25 cellular contexts compared by ENCODE assay signal in the genomic region with DNA sequence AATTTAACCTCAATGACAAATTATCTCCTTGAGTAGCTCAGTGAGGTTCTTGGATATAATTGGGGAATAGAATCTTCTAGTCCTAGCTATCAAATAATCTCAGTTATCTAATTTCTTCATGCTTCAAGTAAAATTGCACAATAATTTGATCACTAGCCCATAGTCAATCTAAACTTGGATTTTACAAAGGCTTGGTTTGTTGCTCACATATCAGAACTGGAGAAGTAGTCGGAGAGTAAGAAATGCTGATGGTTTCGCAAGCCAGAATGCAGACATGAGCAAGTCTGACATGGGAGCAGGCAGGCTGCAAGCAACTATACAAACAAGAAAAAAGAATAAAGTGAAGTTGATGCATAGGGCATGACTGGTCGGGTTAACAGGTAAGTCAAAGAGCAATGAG. TPM values are rescaled to one million over a fixed set of nuclear protein-coding genes. Genes with fewer than 3 reads are reported as not detected.
DNase-seq lines count a peak whose midpoint lies in the region; ATAC-seq, FAIRE-seq and TF ChIP-seq lines count a peak whose summit lies in the region.
"Had no signal": no experiment of that assay in that cellular context is flagged by ENCODE, and none has a peak within 500 bp of the region (broad histone marks: within the 10 kb centered on the region; RNA-seq: fewer than 3 reads in every experiment).

No MANE protein-coding gene starts in this region.

- H3K27ac ChIP-seq in HepG2 (ENCODE audit: extremely low read length, insufficient read depth, low read length) (no peak overlapping the region), right lobe of liver (no peak overlapping the region)
- H3K27ac ChIP-seq: BLaER1 treated with 17β-estradiol and CSF1 and Interleukin-3, amounts not matched to agents 10 nM and 100 nM; SJSA1 had no signal

- CTCF ChIA-PET in HepG2 (lab: Yijun Ruan, JAX; ENCODE audit: low intra/inter-chr PET ratio, low total read pairs) = no interaction called here

- H2AFZ ChIP-seq in HepG2 (ENCODE audit: low read length) = no peak overlapping the region

- in situ Hi-C loops in HepG2 (cut with HindIII; ENCODE audit: extremely low pct_ligation_motif_present, low pct_unique_long_range_greater_than_20kb) = no loop called here

- ATAC-seq in HepG2 (no peak), right lobe of liver (no peak), GM21526 (IDR thresholded peaks at IDR 0.05; ENCODE audit: low FRiP score, unreplicated experiment) (no peak)
- ATAC-seq: GM12878, HCT116 had no signal

- BruUV-seq in HepG2 (replicated peaks; lab: Mats Ljungman, UMichigan) = no TSS peak

- TF ChIP-seq POLR2A in HepG2 (IDR thresholded peaks at IDR 0.05; ENCODE audit: insufficient read depth in 1 of 2, low read depth in 2 of 2, low read length in 2 of 2) = no peak
- TF ChIP-seq POLR2A in right lobe of liver (IDR thresholded peaks at IDR 0.05) = no peak
- TF ChIP-seq POLR2A in GM12892 (IDR thresholded peaks at IDR 0.05; ENCODE audit: low read depth, low read length) = no peak
- no peak for TF ChIP-seq POLR2A in H54 (IDR thresholded peaks at IDR 0.05; ENCODE audit: low read depth, low read length)

- DNase-seq in HepG2 (ENCODE audit: low spot score) (no peak), right lobe of liver (no peak), bronchial epithelial cell (ENCODE audit: low read depth) (peak; percentile 53), iris pigment epithelial cell (ENCODE audit: low read depth) (peak; percentile 81), GM12892 (ENCODE audit: insufficient read length) (no peak), H54 (ENCODE audit: insufficient read length, low spot score) (no peak)
- DNase-seq: AML-193; CD4-positive, alpha-beta T cell; KG1; MG63; NCI-H1105 treated with DMSO at 0.1 percent for 48 hours; NCI-H146; NCI-H1930; NCI-H2107; NCI-H446; NCI-H524 treated with DMSO at 0.1 percent for 48 hours; NCI-H774 had no signal

- no peaks in the 10 kb centered on the region for H4K20me1 ChIP-seq in HepG2 (ENCODE audit: insufficient read depth, low read length)
- H4K20me1 ChIP-seq: BLaER1 treated with 17β-estradiol and CSF1 and Interleukin-3, amounts not matched to agents 10 nM and 100 nM had no signal

- no peaks in the 10 kb centered on the region for H3K79me2 ChIP-seq in HepG2 (ENCODE audit: insufficient read depth, low read length)

- intact Hi-C loops in HepG2 (cut with micrococcal nuclease; ENCODE audit: unreplicated experiment) (no loop called here), right lobe of liver (cut with DNase I) (no loop called here)

- WGBS in HepG2 (ENCODE audit: low lambda C conversion rate) = 6% methylated on average over 3 of the region's 3 CpGs
- WGBS in right lobe of liver (ENCODE audit: insufficient coverage, low coverage, low lambda C conversion rate, missing lambda C conversion rate) = 42% methylated on average over 3 of the region's 3 CpGs

- TF ChIP-seq CTCF in HepG2 (CRISPR knock-in tag; IDR thresholded peaks at IDR 0.05) (no peak), right lobe of liver (IDR thresholded peaks at IDR 0.05) (no peak), bronchial epithelial cell (IDR thresholded peaks at IDR 0.05; ENCODE audit: insufficient read depth, low read length, severe bottlenecking) (no peak)

- no peak for TF ChIP-seq RAD21 in HepG2 (CRISPR knock-in tag; IDR thresholded peaks at IDR 0.05)

- H3K4me2 ChIP-seq in HepG2 (ENCODE audit: low read depth, low read length) = no peak overlapping the region
- H3K4me2 ChIP-seq: BLaER1 treated with 17β-estradiol and CSF1 and Interleukin-3, amounts not matched to agents 10 nM and 100 nM had no signal

- H3K36me3 ChIP-seq in HepG2 (replicated peaks in 1 of 2; ENCODE audit: control insufficient read depth in 1 of 2, insufficient read depth in 2 of 2, low read length in 2 of 2) (no peaks in the 10 kb centered on the region), right lobe of liver (no peaks in the 10 kb centered on the region), bronchial epithelial cell (ENCODE audit: control insufficient read depth, insufficient read depth, low read length) (no peaks in the 10 kb centered on the region)
- H3K36me3 ChIP-seq: BLaER1 treated with 17β-estradiol and CSF1 and Interleukin-3, amounts not matched to agents 10 nM and 100 nM; MG63; SJSA1 had no signal

- FAIRE-seq in HepG2 (lab: Jason Lieb, UNC) (no peak), bronchial epithelial cell (lab: Jason Lieb, UNC) (no peak), GM12892 (lab: Jason Lieb, UNC) (no peak), H54 (lab: Jason Lieb, UNC) (no peak)
- FAIRE-seq: G401.6, GM12878, H1, RCC 7860 had no signal

- POLR2A ChIA-PET in HepG2 (lab: Yijun Ruan, JAX) = no interaction called here

- TF ChIP-seq EP300 in HepG2 (IDR thresholded peaks at IDR 0.05; ENCODE audit: low read depth in 2 of 2, low read length in 2 of 2) (no peak), HepG2 (CRISPR knock-in tag; IDR thresholded peaks at IDR 0.05; ENCODE audit: borderline replicate concordance) (no peak)

- H3K4me1 ChIP-seq in HepG2 (ENCODE audit: insufficient read depth, low read length) = no peaks in the 10 kb centered on the region
- H3K4me1 ChIP-seq in right lobe of liver = no peaks in the 10 kb centered on the region
- H3K4me1 ChIP-seq: BLaER1 treated with 17β-estradiol and CSF1 and Interleukin-3, amounts not matched to agents 10 nM and 100 nM; SJSA1 had no signal

- H3K27me3 ChIP-seq in HepG2 (ENCODE audit: control insufficient read depth in 1 of 2, insufficient read depth in 2 of 2, low read length in 2 of 2) (no peaks in the 10 kb centered on the region), right lobe of liver (no peaks in the 10 kb centered on the region), bronchial epithelial cell (ENCODE audit: control insufficient read depth, insufficient read depth, low read length) (no peaks in the 10 kb centered on the region)
- H3K27me3 ChIP-seq: BLaER1 treated with 17β-estradiol and CSF1 and Interleukin-3, amounts not matched to agents 10 nM and 100 nM; MG63 had no signal

- H3K9ac ChIP-seq in HepG2 (ENCODE audit: insufficient read depth, low read depth, low read length) = no peak overlapping the region
- H3K9ac ChIP-seq: BLaER1 treated with 17β-estradiol and CSF1 and Interleukin-3, amounts not matched to agents 10 nM and 100 nM had no signal

- no peak overlapping the region for H3K4me3 ChIP-seq in HepG2 (replicated peaks in 1 of 3; ENCODE audit: insufficient read depth in 1 of 3, low read depth in 2 of 3, low read length in 3 of 3)
- no peak overlapping the region for H3K4me3 ChIP-seq in right lobe of liver
- no peak overlapping the region for H3K4me3 ChIP-seq in bronchial epithelial cell (ENCODE audit: low read depth, low read length)
- H3K4me3 ChIP-seq: BLaER1 treated with 17β-estradiol and CSF1 and Interleukin-3, amounts not matched to agents 10 nM and 100 nM; GM12878; MG63; SJSA1 had no signal

- H3K9me3 ChIP-seq in HepG2 (ENCODE audit: low read length) (no peaks in the 10 kb centered on the region), right lobe of liver (no peaks in the 10 kb centered on the region)
- H3K9me3 ChIP-seq: MG63, SJSA1 had no signal

RNA-seq across cellular contexts. Expression of gene PDE11A, which starts 11.7 kb away (rescaled TPM):
- total RNA-seq in HepG2 (2016; rRNA removed; fragmentation: Illumina TruSeq; extraction: Trizol) (1.2 and 1.4 TPM in 2 replicates), right lobe of liver (1 to 10 TPM; 1.2 to 9.4 (median 6.3) TPM), bronchial epithelial cell (not detected in 2 replicates)
- 0.79 and 1.2 TPM in 2 replicates for total RNA-seq in HepG2 (2016; cell fraction: cytosol; rRNA removed; fragmentation: Illumina TruSeq; extraction: Trizol; ENCODE audit: low read depth)
- 1.1 and 1.2 TPM in 2 replicates for total RNA-seq in HepG2 (2016; cell fraction: insoluble cytoplasmic fraction; rRNA removed; fragmentation: Illumina TruSeq; extraction: Trizol)
- 0.38 and 0.56 TPM in 2 replicates for total RNA-seq in HepG2 (2016; cell fraction: membrane; rRNA removed; fragmentation: Illumina TruSeq; extraction: Trizol)
- 2.1 and 2.5 TPM in 2 replicates for total RNA-seq in HepG2 (2016; cell fraction: nucleus; rRNA removed; fragmentation: Illumina TruSeq; extraction: Trizol)
- 1.3 and 1.7 TPM in 2 replicates for polyA plus RNA-seq in HepG2 (2011; rRNA removed)
- polyA plus RNA-seq in HepG2 (2011; cell fraction: cytosol; rRNA removed) = 0.95 and 0.97 TPM in 2 replicates
- 2.0 and 2.4 TPM in 2 replicates for polyA plus RNA-seq in HepG2 (2011; cell fraction: nucleus; rRNA removed)
- 0.32 and 0.47 TPM in 2 replicates for polyA plus RNA-seq in HepG2 (2012)
- 0.01 and 0.05 TPM in 2 replicates for polyA plus RNA-seq in HepG2 (2016; cell fraction: cytosol; fragmentation: Illumina TruSeq; extraction: Trizol; ENCODE audit: low read depth)
- polyA plus RNA-seq in HepG2 (2016; cell fraction: insoluble cytoplasmic fraction; fragmentation: Illumina TruSeq; extraction: Trizol; ENCODE audit: low read depth) = 0.70 and 0.73 TPM in 2 replicates
- polyA plus RNA-seq in HepG2 (2016; cell fraction: membrane; fragmentation: Illumina TruSeq; extraction: Trizol; ENCODE audit: low read depth) = 0.10 and 0.12 TPM in 2 replicates
- polyA plus RNA-seq in HepG2 (2016; cell fraction: nucleus; fragmentation: Illumina TruSeq; extraction: Trizol; ENCODE audit: insufficient read depth, low read depth) = 1.9 TPM in 2 replicates
- 0.05 and 2.9 TPM in 2 replicates for polyA minus RNA-seq in HepG2 (2011; rRNA and poly(A)+ RNA removed; ENCODE audit: low replicate concordance)
- 3.0 and 3.2 TPM in 2 replicates for polyA minus RNA-seq in HepG2 (2011; cell fraction: cytosol; rRNA and poly(A)+ RNA removed)
- 6.2 and 8.8 TPM in 2 replicates for polyA minus RNA-seq in HepG2 (2011; cell fraction: nucleus; rRNA and poly(A)+ RNA removed)
- not detected for polyA plus RNA-seq in GM12892 (2012; ENCODE audit: missing spikeins)
- total RNA-seq: CD4-positive, alpha-beta T cell had no signal

RNA-seq across cellular contexts. Expression of gene RBM45, which starts 28.0 kb away (rescaled TPM):
- total RNA-seq in HepG2 (2016; rRNA removed; fragmentation: Illumina TruSeq; extraction: Trizol) (25.2 and 30.4 TPM in 2 replicates), right lobe of liver (1 to 10 TPM; 5.1 to 7.4 (median 5.6) TPM), bronchial epithelial cell (13.7 and 22.1 TPM in 2 replicates)
- 2.2 and 3.2 TPM in 2 replicates for total RNA-seq in HepG2 (2016; cell fraction: cytosol; rRNA removed; fragmentation: Illumina TruSeq; extraction: Trizol; ENCODE audit: low read depth)
- total RNA-seq in HepG2 (2016; cell fraction: insoluble cytoplasmic fraction; rRNA removed; fragmentation: Illumina TruSeq; extraction: Trizol) = 23.2 and 30.4 TPM in 2 replicates
- 6.4 and 7.0 TPM in 2 replicates for total RNA-seq in HepG2 (2016; cell fraction: membrane; rRNA removed; fragmentation: Illumina TruSeq; extraction: Trizol)
- total RNA-seq in HepG2 (2016; cell fraction: nucleus; rRNA removed; fragmentation: Illumina TruSeq; extraction: Trizol) = 21.4 and 22.9 TPM in 2 replicates
- 4.2 and 5.7 TPM in 2 replicates for polyA plus RNA-seq in HepG2 (2011; rRNA removed)
- 2.2 TPM in 2 replicates for polyA plus RNA-seq in HepG2 (2011; cell fraction: cytosol; rRNA removed)
- polyA plus RNA-seq in HepG2 (2011; cell fraction: nucleus; rRNA removed) = 4.0 and 4.5 TPM in 2 replicates
- polyA plus RNA-seq in HepG2 (2012) = 6.6 and 6.9 TPM in 2 replicates
- 0.85 and 1.4 TPM in 2 replicates for polyA plus RNA-seq in HepG2 (2016; cell fraction: cytosol; fragmentation: Illumina TruSeq; extraction: Trizol; ENCODE audit: low read depth)
- polyA plus RNA-seq in HepG2 (2016; cell fraction: insoluble cytoplasmic fraction; fragmentation: Illumina TruSeq; extraction: Trizol; ENCODE audit: low read depth) = 20.1 and 23.5 TPM in 2 replicates
- polyA plus RNA-seq in HepG2 (2016; cell fraction: membrane; fragmentation: Illumina TruSeq; extraction: Trizol; ENCODE audit: low read depth) = 2.9 and 3.3 TPM in 2 replicates
- 21.9 and 22.2 TPM in 2 replicates for polyA plus RNA-seq in HepG2 (2016; cell fraction: nucleus; fragmentation: Illumina TruSeq; extraction: Trizol; ENCODE audit: insufficient read depth, low read depth)
- 5.7 and 5.8 TPM in 2 replicates for polyA minus RNA-seq in HepG2 (2011; rRNA and poly(A)+ RNA removed; ENCODE audit: low replicate concordance)
- 1.6 and 2.4 TPM in 2 replicates for polyA minus RNA-seq in HepG2 (2011; cell fraction: cytosol; rRNA and poly(A)+ RNA removed)
- polyA minus RNA-seq in HepG2 (2011; cell fraction: nucleus; rRNA and poly(A)+ RNA removed) = 13.0 and 14.2 TPM in 2 replicates
- polyA plus RNA-seq in GM12892 (2012; ENCODE audit: missing spikeins) = 12.2 TPM

Comparison
In these comparisons a context has a peak if more than half of its experiments do, and no peak if none do; other contexts are left out.
1. DNase-seq: peak in bronchial epithelial cell (single experiment) and iris pigment epithelial cell (single experiment); none in HepG2 (single experiment), right lobe of liver (0 of 3), GM12892 (single experiment) and H54 (single experiment).